Comparison of ENCODE assay signal across 24 cellular contexts in genomic region chr4:99504804-99505502, GRCh38. TPM values are rescaled to one million over a fixed set of nuclear protein-coding genes. Genes with fewer than 3 reads are reported as not detected.
A peak's percentile ranks its signal among the peaks of the same experiment; 100 is the strongest.
DNase-seq lines count a peak whose midpoint lies in the region; ATAC-seq lines count a peak whose summit lies in the region.
"Had no signal": no experiment of that assay in that cellular context is flagged by ENCODE, and none has a peak within 500 bp of the region (broad histone marks: within the 10 kb centered on the region; RNA-seq: fewer than 3 reads in every experiment).

No MANE protein-coding gene starts in this region.

- peaks cover 5% of the 10 kb centered on the region for H3K9me3 Mint-ChIP-seq in activated CD4-positive, alpha-beta T cell treated with anti-CD3 and anti-CD28 coated beads for 36 hours (ENCODE audit: low read depth)

- intact Hi-C loops in activated CD4-positive, alpha-beta T cell treated with anti-CD3 and anti-CD28 coated beads for 36 hours (cut with DNase I, micrococcal nuclease), result loop anchor here (5.0 kb wide), 3 partner anchors 57 to 573 kb away; partner anchors contain the start of gene TRMT10A (in 1 of the 2)

- peaks cover 53% of the 10 kb centered on the region for H3K4me1 Mint-ChIP-seq in activated CD4-positive, alpha-beta T cell treated with anti-CD3 and anti-CD28 coated beads for 36 hours
- H3K4me1 Mint-ChIP-seq: naive B cell; stimulated activated naive B cell treated with anti-CD40 and anti-IgM and Interleukin-4, amounts not matched to agents 10 μg/mL and 1 μg/mL and 100 μg/mL, for 72 hours had no signal

- POLR2A ChIA-PET in activated CD4-positive, alpha-beta T cell treated with anti-CD3 and anti-CD28 coated beads for 36 hours (lab: Charles Lee), result interaction anchor here (1.1 kb wide), 1 partner anchor 446 kb away, joined by 3 read pairs; no protein-coding TSS in a partner anchor

- ATAC-seq in activated CD4-positive, alpha-beta T cell treated with anti-CD3 and anti-CD28 coated beads for 36 hours, result no peak
- ATAC-seq in left lobe of liver (peak; percentile 40), HG03159 (IDR thresholded peaks at IDR 0.05; ENCODE audit: unreplicated experiment) (no peak)
- ATAC-seq: lower lobe of right lung; Panc1; right lobe of liver; stimulated activated naive B cell treated with anti-CD40 and anti-IgM and Interleukin-4, amounts not matched to agents 10 μg/mL and 1 μg/mL and 100 μg/mL, for 72 hours had no signal

- H3K27ac Mint-ChIP-seq in activated CD4-positive, alpha-beta T cell treated with anti-CD3 and anti-CD28 coated beads for 36 hours, result peak overlapping the region; percentile 37
- H3K27ac Mint-ChIP-seq: CD8-positive, alpha-beta memory T cell; GM23338; naive B cell; stimulated activated naive B cell treated with anti-CD40 and anti-IgM and Interleukin-4, amounts not matched to agents 10 μg/mL and 1 μg/mL and 100 μg/mL, for 72 hours had no signal

- peak; percentile 27 for DNase-seq in activated CD4-positive, alpha-beta T cell treated with anti-CD3 and anti-CD28 coated beads for 36 hours
- DNase-seq in activated CD4-positive, alpha-beta T cell treated with anti-CD3 and anti-CD28 coated beads, Interleukin-2, amount 50 U/mL, for 1 hour, result no peak
- DNase-seq in GF-D8 (lab: John Stamatoyannopoulos, UW) (peak; percentile 40), NCI-H69 (lab: John Stamatoyannopoulos, UW) (peak; percentile 62), left lobe of liver (ENCODE audit: low spot score) (no peak), medulla oblongata (ENCODE audit: extremely low spot score) (no peak), NCI-H446 treated with DMSO at 0.1 percent for 48 hours (lab: John Stamatoyannopoulos, UW) (no peak)
- DNase-seq: activated CD4-positive, alpha-beta T cell treated with anti-CD3 and anti-CD28 coated beads for 1 hour; activated CD8-positive, alpha-beta memory T cell treated with anti-CD3 and anti-CD28 coated beads, Interleukin-2, amount 50 U/mL, for 48 hours; activated effector memory CD4-positive, alpha-beta T cell treated with Interleukin-2 at 50 U/mL for 16 hours; CD8-positive, alpha-beta memory T cell; lower lobe of right lung; naive B cell; NCI-H187 treated with DMSO at 0.1 percent for 48 hours; stimulated activated naive B cell treated with anti-CD40 and anti-IgM and Interleukin-4, amounts not matched to agents 10 μg/mL and 1 μg/mL and 100 μg/mL, for 72 hours; thyroid gland had no signal

- CTCF ChIA-PET in activated CD4-positive, alpha-beta T cell treated with anti-CD3 and anti-CD28 coated beads for 36 hours (lab: Charles Lee), result interaction anchor here (0.6 to 0.9 kb wide), 2 partner anchors 88 to 303 kb away, joined by 3 read pairs; no protein-coding TSS in a partner anchor

- H3K4me3 Mint-ChIP-seq in activated CD4-positive, alpha-beta T cell treated with anti-CD3 and anti-CD28 coated beads for 36 hours, result no peak overlapping the region
- H3K4me3 Mint-ChIP-seq: CD8-positive, alpha-beta memory T cell; GM23338; naive B cell; stimulated activated naive B cell treated with anti-CD40 and anti-IgM and Interleukin-4, amounts not matched to agents 10 μg/mL and 1 μg/mL and 100 μg/mL, for 72 hours had no signal

- H3K36me3 Mint-ChIP-seq in activated CD4-positive, alpha-beta T cell treated with anti-CD3 and anti-CD28 coated beads for 36 hours (ENCODE audit: low read depth), result peaks cover 2% of the 10 kb centered on the region
- H3K36me3 Mint-ChIP-seq: CD8-positive, alpha-beta memory T cell; naive B cell; stimulated activated naive B cell treated with anti-CD40 and anti-IgM and Interleukin-4, amounts not matched to agents 10 μg/mL and 1 μg/mL and 100 μg/mL, for 72 hours had no signal

- no peaks in the 10 kb centered on the region for H3K27me3 Mint-ChIP-seq in activated CD4-positive, alpha-beta T cell treated with anti-CD3 and anti-CD28 coated beads for 36 hours

RNA-seq across cellular contexts. Expression of gene C4orf17, which starts 5.9 kb away (rescaled TPM):
- not detected for total RNA-seq in activated CD4-positive, alpha-beta T cell treated with anti-CD3 and anti-CD28 coated beads for 36 hours
- not detected for total RNA-seq in left lobe of liver
- total RNA-seq: CD8-positive, alpha-beta memory T cell; endothelial cell of umbilical vein; fibroblast of villous mesenchyme; GM23338; lower lobe of right lung; M059J; osteoblast; right lobe of liver; thyroid gland had no signal

RNA-seq across cellular contexts. Expression of gene TRMT10A, which starts 58.9 kb away (rescaled TPM):
- total RNA-seq in activated CD4-positive, alpha-beta T cell treated with anti-CD3 and anti-CD28 coated beads for 36 hours, result 1 to 10 TPM; 7.8 to 9.8 TPM
- 4.6 TPM for total RNA-seq in left lobe of liver

Comparison
In these comparisons a context has a peak if more than half of its experiments do, and no peak if none do; other contexts are left out.
1. DNase-seq: peak in activated CD4-positive, alpha-beta T cell treated with anti-CD3 and anti-CD28 coated beads for 36 hours (single experiment), GF-D8 (single experiment) and NCI-H69 (single experiment); none in activated CD4-positive, alpha-beta T cell treated with anti-CD3 and anti-CD28 coated beads, Interleukin-2, amount 50 U/mL, for 1 hour (single experiment), left lobe of liver (single experiment), medulla oblongata (single experiment) and NCI-H446 treated with DMSO at 0.1 percent for 48 hours (single experiment).